9 cellular contexts compared by ENCODE assay signal in the genomic region with DNA sequence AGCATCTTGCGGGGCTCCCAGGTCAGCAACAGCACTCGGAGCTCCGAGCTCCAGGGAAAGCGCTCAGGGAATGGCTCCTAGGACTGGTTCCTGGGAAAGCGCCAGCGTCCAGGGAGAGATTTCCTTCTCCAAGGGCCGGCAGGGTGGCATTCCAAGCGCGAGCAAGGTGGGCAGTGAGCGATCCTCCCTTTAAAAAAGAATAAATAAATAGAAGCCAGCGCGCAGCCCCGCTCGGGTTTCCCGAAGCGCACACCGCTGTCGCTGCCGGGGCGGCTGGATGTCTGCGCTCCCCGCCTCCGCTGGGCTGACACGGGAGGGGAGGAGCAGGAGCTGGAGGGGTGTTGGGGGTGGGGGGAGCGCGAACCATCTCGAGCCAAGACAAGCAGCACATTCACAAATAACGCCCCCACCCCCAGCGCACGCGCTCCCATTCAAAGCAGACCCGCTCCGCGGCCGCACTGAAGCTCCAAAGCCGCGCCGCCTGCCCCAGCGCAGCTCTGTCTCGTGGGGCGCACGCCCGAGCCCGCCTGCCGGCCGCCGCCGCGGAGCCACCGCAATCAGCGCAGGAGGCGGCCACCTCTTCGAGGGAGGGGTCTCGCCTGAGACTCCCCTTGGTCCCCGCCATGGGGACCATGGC.
DNase-seq lines count a peak whose midpoint lies in the region; ATAC-seq and TF ChIP-seq lines count a peak whose summit lies in the region.
"Had no signal": no experiment of that assay in that cellular context is flagged by ENCODE, and none has a peak within 500 bp of the region (broad histone marks: within the 10 kb centered on the region; RNA-seq: fewer than 3 reads in every experiment).

No MANE protein-coding gene starts in this region.

- peaks cover 13% of the 10 kb centered on the region for H3K4me1 Mint-ChIP-seq in chondrocyte (ENCODE audit: low read depth)
- no peaks in the 10 kb centered on the region for H3K4me1 Mint-ChIP-seq in CD8-positive, alpha-beta T cell (ENCODE audit: low read depth)

- peak overlapping the region; percentile 73 for H3K4me3 Mint-ChIP-seq in chondrocyte (ENCODE audit: unreplicated experiment)
- no peak overlapping the region for H3K4me3 Mint-ChIP-seq in CD8-positive, alpha-beta T cell
- H3K4me3 Mint-ChIP-seq: stimulated activated naive CD8-positive, alpha-beta T cell treated with anti-CD3 and anti-CD28 coated beads, Interleukin-15, Interleukin-2, amounts not matched to agents 100 ng/mL and 50 ng/mL, for 24 hours had no signal

- ATAC-seq in left lung, result peak; percentile 66
- ATAC-seq in CD8-positive, alpha-beta T cell, result no peak

- no peaks in the 10 kb centered on the region for H3K4me1 ChIP-seq in left lung
- peaks cover 0 to 27% (median 25%) of the 10 kb centered on the region in 5 donors for H3K4me1 ChIP-seq in subcutaneous abdominal adipose tissue (ENCODE audit: control insufficient read depth in 5 of 5, insufficient read depth in 5 of 5, low read length in 5 of 5)
- H3K4me1 ChIP-seq in CD8-positive, alpha-beta T cell (ENCODE audit: insufficient read depth, low read length), result no peaks in the 10 kb centered on the region

- TF ChIP-seq CTCF in chondrocyte (IDR thresholded peaks at IDR 0.05), result no peak
- TF ChIP-seq CTCF in left lung (IDR thresholded peaks at IDR 0.05), result no peak
- TF ChIP-seq CTCF in CD8-positive, alpha-beta T cell (IDR thresholded peaks at IDR 0.05), result no peak

- H3K9me3 Mint-ChIP-seq in chondrocyte (ENCODE audit: low read depth), result no peaks in the 10 kb centered on the region
- H3K9me3 Mint-ChIP-seq in CD8-positive, alpha-beta T cell, result no peaks in the 10 kb centered on the region

- H3K27ac ChIP-seq in left lung, result no peak overlapping the region
- no peak overlapping the region for H3K27ac ChIP-seq in subcutaneous abdominal adipose tissue (ENCODE audit: low read depth, low read length)
- H3K27ac ChIP-seq in CD8-positive, alpha-beta T cell (ENCODE audit: low read depth, low read length), result no peak overlapping the region
- H3K27ac ChIP-seq: neutrophil had no signal

- peaks cover 3% of the 10 kb centered on the region for H3K36me3 Mint-ChIP-seq in chondrocyte (ENCODE audit: low read depth)
- no peaks in the 10 kb centered on the region for H3K36me3 Mint-ChIP-seq in CD8-positive, alpha-beta T cell

- intact Hi-C loops in left lung (cut with DNase I), result no loop called here
- intact Hi-C loops in CD8-positive, alpha-beta T cell (cut with DNase I, micrococcal nuclease), result no loop called here

- H3K9me3 ChIP-seq in left lung (no peaks in the 10 kb centered on the region), subcutaneous abdominal adipose tissue (ENCODE audit: control insufficient read depth in 5 of 5, low read length in 5 of 5) (no peaks in the 10 kb centered on the region)
- H3K9me3 ChIP-seq in CD8-positive, alpha-beta T cell (ENCODE audit: low read length), result no peaks in the 10 kb centered on the region
- H3K9me3 ChIP-seq: neutrophil had no signal

- H3K36me3 ChIP-seq in left lung (no peaks in the 10 kb centered on the region), subcutaneous abdominal adipose tissue (ENCODE audit: control insufficient read depth in 5 of 5, insufficient read depth in 5 of 5, low read length in 5 of 5) (no peaks in the 10 kb centered on the region)
- no peaks in the 10 kb centered on the region for H3K36me3 ChIP-seq in CD8-positive, alpha-beta T cell (ENCODE audit: insufficient read depth, low read length)
- H3K36me3 ChIP-seq: neutrophil had no signal

- H3K27me3 Mint-ChIP-seq in chondrocyte (ENCODE audit: low read depth), result peaks cover 62% of the 10 kb centered on the region
- peaks cover 13% of the 10 kb centered on the region for H3K27me3 Mint-ChIP-seq in CD8-positive, alpha-beta T cell (ENCODE audit: low read depth)

- DNase-seq in NCI-H1092 (lab: John Stamatoyannopoulos, UW), result peak; percentile 47
- peak; percentile 68 for DNase-seq in chondrocyte (ENCODE audit: low spot score)
- peak in 1 of 2 donors; percentile 80 for DNase-seq in left lung
- DNase-seq in activated gamma-delta T cell treated with Interleukin-2 at 50 U/mL for 16 hours, result no peak
- DNase-seq in CD8-positive, alpha-beta T cell, result no peak
- DNase-seq in stimulated activated CD4-positive, alpha-beta T cell treated with anti-CD3 and anti-CD28 coated beads, Interleukin-4, amount 100 ng/mL, for 24 hours, result no peak

- CTCF ChIA-PET in CD8-positive, alpha-beta T cell (lab: Charles Lee), result no interaction called here

- no peak overlapping the region for H3K27ac Mint-ChIP-seq in chondrocyte (ENCODE audit: unreplicated experiment)
- H3K27ac Mint-ChIP-seq in CD8-positive, alpha-beta T cell, result no peak overlapping the region
- H3K27ac Mint-ChIP-seq: stimulated activated naive CD8-positive, alpha-beta T cell treated with anti-CD3 and anti-CD28 coated beads, Interleukin-15, Interleukin-2, amounts not matched to agents 100 ng/mL and 50 ng/mL, for 24 hours had no signal

- H3K9ac ChIP-seq in subcutaneous abdominal adipose tissue (ENCODE audit: low read length in 5 of 5), result peak overlapping the region in 1 of 5 donors; percentile 60

- POLR2A ChIA-PET in CD8-positive, alpha-beta T cell (lab: Charles Lee), result no interaction called here

- H3K27me3 ChIP-seq in left lung (peaks cover 32 to 44% of the 10 kb centered on the region in 2 donors), subcutaneous abdominal adipose tissue (ENCODE audit: control insufficient read depth in 5 of 5, insufficient read depth in 4 of 5, low read length in 5 of 5) (peaks cover 2 to 24% (median 15%) of the 10 kb centered on the region in 5 donors)
- H3K27me3 ChIP-seq in CD8-positive, alpha-beta T cell (ENCODE audit: insufficient read depth, low read length), result no peaks in the 10 kb centered on the region

- H3K4me3 ChIP-seq in left lung (no peak overlapping the region), subcutaneous abdominal adipose tissue (ENCODE audit: low read depth in 1 of 5, low read length in 5 of 5) (peak overlapping the region; percentile 35 to 65 (median 51))
- no peak overlapping the region for H3K4me3 ChIP-seq in CD8-positive, alpha-beta T cell (ENCODE audit: low read depth, low read length)

Comparison
In these comparisons a context has a peak if more than half of its experiments do, and no peak if none do; other contexts are left out.
1. DNase-seq: peak in NCI-H1092 (single experiment) and chondrocyte (single experiment); none in activated gamma-delta T cell treated with Interleukin-2 at 50 U/mL for 16 hours (single experiment), CD8-positive, alpha-beta T cell (0 of 7) and stimulated activated CD4-positive, alpha-beta T cell treated with anti-CD3 and anti-CD28 coated beads, Interleukin-4, amount 100 ng/mL, for 24 hours (single experiment).
2. H3K4me3 ChIP-seq: peak in subcutaneous abdominal adipose tissue (5 of 5); none in left lung (0 of 2) and CD8-positive, alpha-beta T cell (single experiment).